Comparison of ENCODE assay signal across 1 cellular context in genomic region chr7:100444311-100445278, GRCh38.
A peak's percentile ranks its signal among the peaks of the same experiment; 100 is the strongest.
TF ChIP-seq lines count a peak whose summit lies in the region.

No MANE protein-coding gene starts in this region.

TF ChIP-seq in GM12878, 131 proteins besides CTCF, POLR2A, EP300 and RAD21:
- no peak for TF ChIP-seq KAT2A (conservative IDR thresholded peaks at IDR 0.05; ENCODE audit: control insufficient read depth, low read depth, low read length)
- 0 out of 4 replicates have a peak, but pooled peaks of 1 of the 2 experiments have one; percentile 29 for TF ChIP-seq BHLHE40 (IDR thresholded peaks at IDR 0.05; ENCODE audit: borderline replicate concordance in 1 of 2, low read depth in 2 of 2, low read length in 1 of 2)
